ENCODE assay signal across 24 cellular contexts in the genomic region with DNA sequence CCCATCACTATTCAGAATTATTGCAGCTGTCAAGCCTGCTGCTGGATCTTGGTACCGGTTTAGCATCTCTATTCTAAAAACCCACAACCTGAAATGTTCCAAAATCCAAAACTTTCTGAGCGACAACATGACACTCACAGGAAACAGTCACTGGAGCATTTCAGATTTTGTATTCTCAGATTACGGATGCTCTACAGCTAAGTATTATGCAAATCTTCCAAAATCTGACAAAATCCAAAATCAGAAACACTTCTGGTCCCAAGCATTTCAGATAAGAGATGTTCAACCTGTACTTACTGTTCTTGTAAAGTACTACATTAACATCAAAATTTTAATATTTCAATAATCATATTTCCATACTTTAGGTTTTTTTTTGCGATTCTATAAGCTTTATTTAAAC.
"Had no signal": no experiment of that assay in that cellular context is flagged by ENCODE, and none has a peak within 500 bp of the region (broad histone marks: within the 10 kb centered on the region; RNA-seq: fewer than 3 reads in every experiment).

No MANE protein-coding gene starts in this region.

- DNase-seq: colonic mucosa; cortex of kidney; effector CD8-positive, alpha-beta T cell; effector memory CD8-positive, alpha-beta T cell; erythroblast; esophagus squamous epithelium; foreskin fibroblast; foreskin melanocyte; gastrocnemius medialis; glutamatergic neuron; heart right ventricle; hippocampal formation; left cardiac atrium; left lung; left ventricle myocardium superior; lower lobe of right lung; mesenchymal stem cell; mucosa of descending colon; naive B cell had no signal

- FAIRE-seq: endometrium, islet of Langerhans, keratinocyte had no signal

- H3K36me3 ChIP-seq: colonic mucosa had no signal

- ATAC-seq: effector memory CD8-positive, alpha-beta T cell; esophagus mucosa; gastrocnemius medialis; heart right ventricle; left cardiac atrium; left lung; left ventricle myocardium superior; lower lobe of right lung; mucosa of descending colon had no signal

- H3K4me3 ChIP-seq: colonic mucosa, esophagus squamous epithelium, gastrocnemius medialis, heart right ventricle, left lung, lower lobe of right lung, mucosa of descending colon had no signal

- H3K27me3 ChIP-seq: colonic mucosa, esophagus squamous epithelium, gastrocnemius medialis, heart right ventricle, left lung had no signal

- H3K9me3 ChIP-seq: colonic mucosa, esophagus squamous epithelium, gastrocnemius medialis, heart right ventricle, left lung, lower lobe of right lung, mucosa of descending colon had no signal

- H3K27ac ChIP-seq: colonic mucosa, epithelial cell of prostate, esophagus squamous epithelium, gastrocnemius medialis, heart right ventricle, left lung, lower lobe of right lung had no signal

- H3K4me1 ChIP-seq: colonic mucosa, esophagus squamous epithelium, gastrocnemius medialis, lower lobe of right lung had no signal
